Comparison of ENCODE assay signal across 27 cellular contexts in the genomic region with DNA sequence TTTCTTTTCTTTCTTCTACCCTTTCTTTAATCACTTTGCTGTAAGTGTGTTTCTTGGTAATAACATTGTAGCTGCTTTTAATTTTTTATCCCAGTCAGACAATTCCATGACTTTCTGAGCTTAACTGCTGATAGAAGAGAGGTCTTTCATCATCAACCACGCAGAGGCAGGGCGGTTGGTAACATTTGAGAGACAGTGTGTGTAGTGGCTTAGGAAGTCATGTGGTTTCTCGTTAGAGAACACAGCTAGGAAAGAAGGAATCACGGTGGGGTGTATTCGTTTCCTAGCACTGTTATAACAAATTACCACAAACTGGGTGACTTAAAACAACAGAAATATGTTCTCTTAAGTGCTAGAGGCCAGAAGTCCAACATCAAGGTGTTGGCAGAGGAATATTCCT. TPM values are rescaled to one million over a fixed set of nuclear protein-coding genes. Genes with fewer than 3 reads are reported as not detected.
DNase-seq lines count a peak whose midpoint lies in the region; ATAC-seq, FAIRE-seq and TF ChIP-seq lines count a peak whose summit lies in the region.
"Had no signal": no experiment of that assay in that cellular context is flagged by ENCODE, and none has a peak within 500 bp of the region (broad histone marks: within the 10 kb centered on the region; RNA-seq: fewer than 3 reads in every experiment).

No MANE protein-coding gene starts in this region.

- no peak overlapping the region for H3K4me3 ChIP-seq in NB4 (ENCODE audit: low read depth, low read length)
- H3K4me3 ChIP-seq in gastroesophageal sphincter = no peak overlapping the region
- H3K4me3 ChIP-seq: ascending aorta, GM12878, lung, pancreas, spleen, stomach, transverse colon had no signal

- H3K9me3 Mint-ChIP-seq in activated naive CD4-positive, alpha-beta T cell treated with anti-CD3 and anti-CD28 coated beads, Interleukin-2, amount 50 U/mL, for 24 hours = no peaks in the 10 kb centered on the region
- H3K9me3 Mint-ChIP-seq in activated naive CD8-positive, alpha-beta T cell (ENCODE audit: low read depth) = no peaks in the 10 kb centered on the region
- H3K9me3 Mint-ChIP-seq in stimulated activated naive CD8-positive, alpha-beta T cell treated with anti-CD3 and anti-CD28 coated beads, Interleukin-15, amount 100 ng/mL, for 72 hours = no peaks in the 10 kb centered on the region
- H3K9me3 Mint-ChIP-seq: activated B cell treated with CpG ODN at 0.5 μM for 24 hours had no signal

- DNase-seq in activated naive CD4-positive, alpha-beta T cell treated with anti-CD3 and anti-CD28 coated beads, Interleukin-2, amount 50 U/mL, for 16 hours = no peak
- DNase-seq in NB4 (ENCODE audit: low read depth) = peak; percentile 13
- no peak for DNase-seq in stimulated activated naive CD8-positive, alpha-beta T cell treated with anti-CD3 and anti-CD28 coated beads, Interleukin-15, amount 100 ng/mL, for 72 hours
- no peak for DNase-seq in GM12892 (ENCODE audit: insufficient read length)
- DNase-seq: activated B cell treated with CpG ODN at 0.5 μM for 24 hours; activated CD8-positive, alpha-beta memory T cell treated with anti-CD3 and anti-CD28 coated beads, Interleukin-2, amount 10 ng/mL, durations not matched to agents 7 days and 5 days; activated effector memory CD4-positive, alpha-beta T cell treated with anti-CD3 and anti-CD28 coated beads, Interleukin-2, amount 50 U/mL, for 16 hours; C1 segment of cervical spinal cord; central memory CD4-positive, alpha-beta T cell; glutamatergic neuron; KG1; NCI-H1694 treated with DMSO at 0.1 percent for 48 hours; NCI-H2171 treated with DMSO at 0.1 percent for 48 hours; NCI-H526; pancreas; spleen; stomach; T-helper 9 cell; transverse colon had no signal

- H3K27me3 Mint-ChIP-seq in activated naive CD4-positive, alpha-beta T cell treated with anti-CD3 and anti-CD28 coated beads, Interleukin-2, amount 50 U/mL, for 24 hours = no peaks in the 10 kb centered on the region
- no peaks in the 10 kb centered on the region for H3K27me3 Mint-ChIP-seq in activated naive CD8-positive, alpha-beta T cell
- H3K27me3 Mint-ChIP-seq in stimulated activated naive CD8-positive, alpha-beta T cell treated with anti-CD3 and anti-CD28 coated beads, Interleukin-15, amount 100 ng/mL, for 72 hours = no peaks in the 10 kb centered on the region
- H3K27me3 Mint-ChIP-seq: activated B cell treated with CpG ODN at 0.5 μM for 24 hours; activated CD8-positive, alpha-beta memory T cell treated with anti-CD3 and anti-CD28 coated beads, Interleukin-2, amount 10 ng/mL, durations not matched to agents 7 days and 5 days had no signal

- WGBS in gastroesophageal sphincter (ENCODE audit: low coverage in 1 of 2), 2 donors = 82% methylated on average over 5 of the region's 5 CpGs; no CpG with 5 or more reads in 1 of the 2 donors

- H3K27me3 ChIP-seq in gastroesophageal sphincter = no peaks in the 10 kb centered on the region
- H3K27me3 ChIP-seq: ascending aorta, pancreas, spleen, stomach, transverse colon had no signal

- H3K4me3 Mint-ChIP-seq in activated naive CD4-positive, alpha-beta T cell treated with anti-CD3 and anti-CD28 coated beads, Interleukin-2, amount 50 U/mL, for 24 hours = no peak overlapping the region
- H3K4me3 Mint-ChIP-seq in activated naive CD8-positive, alpha-beta T cell = peak overlapping the region; percentile 47
- H3K4me3 Mint-ChIP-seq in stimulated activated naive CD8-positive, alpha-beta T cell treated with anti-CD3 and anti-CD28 coated beads, Interleukin-15, amount 100 ng/mL, for 72 hours = peak overlapping the region in 1 of 2 donors; percentile 34
- H3K4me3 Mint-ChIP-seq: activated B cell treated with CpG ODN at 0.5 μM for 24 hours; activated CD8-positive, alpha-beta memory T cell treated with anti-CD3 and anti-CD28 coated beads, Interleukin-2, amount 10 ng/mL, durations not matched to agents 7 days and 5 days had no signal

- no peak for FAIRE-seq in GM12892 (lab: Jason Lieb, UNC)
- FAIRE-seq: GM12878, HTR-8/SVneo, pancreas had no signal

- peak; percentile 73 for ATAC-seq in stimulated activated naive CD8-positive, alpha-beta T cell treated with anti-CD3 and anti-CD28 coated beads, Interleukin-15, amount 100 ng/mL, for 72 hours
- ATAC-seq in gastroesophageal sphincter (no peak), GM19324 (IDR thresholded peaks at IDR 0.05; ENCODE audit: low FRiP score, unreplicated experiment) (no peak)
- ATAC-seq: activated CD8-positive, alpha-beta memory T cell treated with anti-CD3 and anti-CD28 coated beads, Interleukin-2, amount 10 ng/mL, durations not matched to agents 7 days and 5 days; GM12878; pancreas had no signal

- TF ChIP-seq EP300 in gastroesophageal sphincter (IDR thresholded peaks at IDR 0.05) = no peak

- H3K27ac Mint-ChIP-seq in activated naive CD4-positive, alpha-beta T cell treated with anti-CD3 and anti-CD28 coated beads, Interleukin-2, amount 50 U/mL, for 24 hours = peak overlapping the region; percentile 82
- peak overlapping the region; percentile 85 for H3K27ac Mint-ChIP-seq in activated naive CD8-positive, alpha-beta T cell
- peak overlapping the region; percentile 91 to 96 for H3K27ac Mint-ChIP-seq in stimulated activated naive CD8-positive, alpha-beta T cell treated with anti-CD3 and anti-CD28 coated beads, Interleukin-15, amount 100 ng/mL, for 72 hours
- H3K27ac Mint-ChIP-seq: activated B cell treated with CpG ODN at 0.5 μM for 24 hours; activated CD8-positive, alpha-beta memory T cell treated with anti-CD3 and anti-CD28 coated beads, Interleukin-2, amount 10 ng/mL, durations not matched to agents 7 days and 5 days had no signal

- TF ChIP-seq POLR2A in NB4 (IDR thresholded peaks at IDR 0.05; ENCODE audit: extremely low read depth, insufficient read length) (no peak), gastroesophageal sphincter (IDR thresholded peaks at IDR 0.05) (no peak), GM12892 (IDR thresholded peaks at IDR 0.05; ENCODE audit: low read depth, low read length) (no peak)

- peaks cover 0 to 6% (median 0%) of the 10 kb centered on the region in 3 donors for H3K4me1 ChIP-seq in gastroesophageal sphincter
- H3K4me1 ChIP-seq: ascending aorta, pancreas, spleen had no signal

- H3K27ac ChIP-seq in gastroesophageal sphincter = no peak overlapping the region
- H3K27ac ChIP-seq: ascending aorta, pancreas, spleen, stomach, transverse colon had no signal

- H3K9me3 ChIP-seq in gastroesophageal sphincter = no peaks in the 10 kb centered on the region
- H3K9me3 ChIP-seq: ascending aorta, pancreas, spleen, stomach, transverse colon had no signal

- H3K36me3 Mint-ChIP-seq in activated naive CD4-positive, alpha-beta T cell treated with anti-CD3 and anti-CD28 coated beads, Interleukin-2, amount 50 U/mL, for 24 hours = peaks cover 14% of the 10 kb centered on the region
- peaks cover 7% of the 10 kb centered on the region for H3K36me3 Mint-ChIP-seq in activated naive CD8-positive, alpha-beta T cell

- TF ChIP-seq CTCF in NB4 (IDR thresholded peaks at IDR 0.05; ENCODE audit: low read depth, low read length) = no peak
- TF ChIP-seq CTCF in gastroesophageal sphincter (IDR thresholded peaks at IDR 0.05) = no peak

- peaks cover 0 to 24% of the 10 kb centered on the region in 2 donors for H3K36me3 ChIP-seq in gastroesophageal sphincter
- H3K36me3 ChIP-seq: ascending aorta, pancreas, transverse colon had no signal

- peaks cover 31% of the 10 kb centered on the region for H3K4me1 Mint-ChIP-seq in activated naive CD4-positive, alpha-beta T cell treated with anti-CD3 and anti-CD28 coated beads, Interleukin-2, amount 50 U/mL, for 24 hours
- H3K4me1 Mint-ChIP-seq in activated naive CD8-positive, alpha-beta T cell (ENCODE audit: low read depth) = peaks cover 19% of the 10 kb centered on the region
- H3K4me1 Mint-ChIP-seq in stimulated activated naive CD8-positive, alpha-beta T cell treated with anti-CD3 and anti-CD28 coated beads, Interleukin-15, amount 100 ng/mL, for 72 hours = peaks cover 31% of the 10 kb centered on the region
- H3K4me1 Mint-ChIP-seq: activated B cell treated with CpG ODN at 0.5 μM for 24 hours had no signal

RNA-seq across cellular contexts. Expression of a gene that starts 11.5 kb away (rescaled TPM):
- total RNA-seq in gastroesophageal sphincter = 10 to 100 TPM; 20.6 to 35.5 (median 33.6) TPM
- polyA plus RNA-seq in GM12892 (2012; ENCODE audit: missing spikeins) = 58.9 TPM
